8 cellular contexts compared by ENCODE assay signal in genomic region chr19:51703655-51704515, GRCh38. TPM values are rescaled to one million over a fixed set of nuclear protein-coding genes. Genes with fewer than 3 reads are reported as not detected.
DNase-seq lines count a peak whose midpoint lies in the region; ATAC-seq, FAIRE-seq and TF ChIP-seq lines count a peak whose summit lies in the region.

No MANE protein-coding gene starts in this region.

- POLR2A ChIA-PET in activated B cell treated with CpG ODN at 0.5 μM for 24 hours (lab: Charles Lee): interaction anchor here (0.5 to 2.0 kb wide), 10 partner anchors 13 to 1698 kb away, joined by 3 to 11 read pairs (median 3); partner anchors contain the start of genes FPR1, SIGLEC10, SIGLEC6 and ZNF614

- peak overlapping the region; percentile 85 for H3K27ac Mint-ChIP-seq in activated B cell treated with CpG ODN at 0.5 μM for 24 hours

- peaks cover 33% of the 10 kb centered on the region for H3K4me1 Mint-ChIP-seq in activated B cell treated with CpG ODN at 0.5 μM for 24 hours

- DNase-seq in GM12892 (ENCODE audit: insufficient read length) (peak; percentile 97), NCI-H2171 (lab: John Stamatoyannopoulos, UW) (peak; percentile 91), activated B cell treated with CpG ODN at 0.5 μM for 24 hours (peak; percentile 98), cardiac fibroblast (ENCODE audit: low read depth in 2 of 2) (peak; percentile 92 to 97), islet precursor cell (peak; percentile 97), NCI-H2107 treated with DMSO at 0.1 percent for 48 hours (lab: John Stamatoyannopoulos, UW; ENCODE audit: unreplicated experiment) (no peak)
- DNase-seq in stimulated activated CD4-positive, alpha-beta T cell treated with anti-CD3 and anti-CD28 coated beads, Interleukin-12 subunit alpha, Interleukin-12 subunit beta, amount 100 ng/mL, for 24 hours (ENCODE audit: low read depth in 2 of 2): peak; percentile 93 to 96

- TF ChIP-seq POLR2A in GM12892 (IDR thresholded peaks at IDR 0.05; ENCODE audit: low read depth, low read length): peak; percentile 97

- intact Hi-C loops in activated B cell treated with CpG ODN at 0.5 μM for 24 hours (cut with micrococcal nuclease): loop anchor here (1.0 to 5.0 kb wide), 4 partner anchors 73 to 367 kb away; no protein-coding TSS in a partner anchor

- no peaks in the 10 kb centered on the region for H3K9me3 Mint-ChIP-seq in activated B cell treated with CpG ODN at 0.5 μM for 24 hours

- H3K36me3 Mint-ChIP-seq in activated B cell treated with CpG ODN at 0.5 μM for 24 hours (ENCODE audit: low read depth): peaks cover 20% of the 10 kb centered on the region

- CTCF ChIA-PET in activated B cell treated with CpG ODN at 0.5 μM for 24 hours (lab: Charles Lee): interaction anchor here (0.8 to 1.6 kb wide), 3 partner anchors 46 to 364 kb away, joined by 3 to 8 read pairs (median 4); no protein-coding TSS in a partner anchor

- peak; percentile 99 for FAIRE-seq in GM12892 (lab: Jason Lieb, UNC)

- no peak for TF ChIP-seq CTCF in activated B cell treated with CpG ODN at 0.5 μM for 24 hours (IDR thresholded peaks at IDR 0.05)
- TF ChIP-seq CTCF in cardiac fibroblast (IDR thresholded peaks at IDR 0.05; ENCODE audit: low read depth, low read length): peak; percentile 40

- H3K27me3 Mint-ChIP-seq in activated B cell treated with CpG ODN at 0.5 μM for 24 hours: peaks cover 16% of the 10 kb centered on the region

- H3K4me3 ChIP-seq in cardiac fibroblast (replicated peaks in 1 of 2; ENCODE audit: low read depth in 2 of 2, low read length in 2 of 2): peak overlapping the region; percentile 57 to 59

- ATAC-seq in HG02852 (IDR thresholded peaks at IDR 0.05; ENCODE audit: unreplicated experiment): peak; percentile 90
- ATAC-seq in activated B cell treated with CpG ODN at 0.5 μM for 24 hours (ENCODE audit: low read depth): peak; percentile 92

- peak overlapping the region; percentile 88 for H3K4me3 Mint-ChIP-seq in activated B cell treated with CpG ODN at 0.5 μM for 24 hours

RNA-seq across cellular contexts. Expression of gene SPACA6, which starts 10.8 kb away (rescaled TPM):
- 1.1 TPM for polyA plus RNA-seq in GM12892 (2012; ENCODE audit: missing spikeins)
- total RNA-seq in activated B cell treated with CpG ODN at 0.5 μM for 24 hours: 3.2 and 3.3 TPM in 2 replicates

RNA-seq across cellular contexts. Expression of gene HAS1, which starts 19.9 kb away (rescaled TPM):
- not detected for polyA plus RNA-seq in GM12892 (2012; ENCODE audit: missing spikeins)
- total RNA-seq in activated B cell treated with CpG ODN at 0.5 μM for 24 hours: not detected in 2 replicates

RNA-seq across cellular contexts. Expression of gene FPR1, which starts 47.8 kb away (rescaled TPM):
- polyA plus RNA-seq in GM12892 (2012; ENCODE audit: missing spikeins): not detected
- 0.49 TPM in 1 of 2 replicates, not detected in the other for total RNA-seq in activated B cell treated with CpG ODN at 0.5 μM for 24 hours

RNA-seq across cellular contexts. Expression of gene FPR2, which starts 57.1 kb away (rescaled TPM):
- not detected for polyA plus RNA-seq in GM12892 (2012; ENCODE audit: missing spikeins)
- total RNA-seq in activated B cell treated with CpG ODN at 0.5 μM for 24 hours: 0.12 TPM in 1 of 2 replicates, not detected in the other

RNA-seq across cellular contexts. Expression of gene SIGLEC14, which starts 57.3 kb away (rescaled TPM):
- 3.0 TPM for polyA plus RNA-seq in GM12892 (2012; ENCODE audit: missing spikeins)
- 10.5 and 12.8 TPM in 2 replicates for total RNA-seq in activated B cell treated with CpG ODN at 0.5 μM for 24 hours
